Comparison of ENCODE assay signal across 1 cellular context in the genomic region with DNA sequence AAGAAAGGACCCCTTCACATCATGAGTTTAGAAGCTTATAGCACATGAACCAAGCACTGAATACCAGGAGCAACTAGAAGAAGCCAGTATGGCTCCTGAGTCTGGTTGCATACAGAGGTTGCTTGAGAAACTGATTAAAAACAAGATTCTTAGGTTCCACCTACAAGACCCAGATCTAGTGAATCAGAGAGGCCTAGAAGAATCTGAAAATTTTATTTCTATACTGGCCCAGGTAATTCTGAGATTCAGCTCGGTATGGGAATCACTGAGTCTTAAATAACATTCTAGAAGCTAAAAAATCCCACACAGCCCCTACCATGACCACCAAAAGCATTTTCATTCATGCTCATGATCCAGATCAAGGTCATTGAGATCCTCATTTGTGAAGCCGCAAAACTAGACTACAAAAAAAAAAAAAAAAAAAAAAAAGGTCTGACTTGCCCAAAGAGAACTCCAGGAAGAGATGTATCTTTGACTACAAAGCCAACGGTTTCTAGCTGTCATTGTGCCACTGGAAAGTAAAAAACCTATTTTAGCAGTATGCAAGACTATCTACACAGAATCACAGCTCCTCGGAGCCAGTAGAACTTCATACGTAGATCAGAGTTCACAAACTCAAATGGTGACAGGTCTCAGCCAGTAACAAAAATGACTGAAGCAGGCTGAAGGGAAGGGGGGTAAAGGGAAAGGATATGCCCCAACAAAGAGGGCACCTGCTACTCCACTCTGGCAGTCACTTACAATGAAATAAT.
TF ChIP-seq lines count a peak whose summit lies in the region.

No MANE protein-coding gene starts in this region.

TF ChIP-seq in GM23338, 12 proteins besides CTCF, POLR2A, EP300 and RAD21 (continued from another document):
- TF ChIP-seq, protein P1, sequence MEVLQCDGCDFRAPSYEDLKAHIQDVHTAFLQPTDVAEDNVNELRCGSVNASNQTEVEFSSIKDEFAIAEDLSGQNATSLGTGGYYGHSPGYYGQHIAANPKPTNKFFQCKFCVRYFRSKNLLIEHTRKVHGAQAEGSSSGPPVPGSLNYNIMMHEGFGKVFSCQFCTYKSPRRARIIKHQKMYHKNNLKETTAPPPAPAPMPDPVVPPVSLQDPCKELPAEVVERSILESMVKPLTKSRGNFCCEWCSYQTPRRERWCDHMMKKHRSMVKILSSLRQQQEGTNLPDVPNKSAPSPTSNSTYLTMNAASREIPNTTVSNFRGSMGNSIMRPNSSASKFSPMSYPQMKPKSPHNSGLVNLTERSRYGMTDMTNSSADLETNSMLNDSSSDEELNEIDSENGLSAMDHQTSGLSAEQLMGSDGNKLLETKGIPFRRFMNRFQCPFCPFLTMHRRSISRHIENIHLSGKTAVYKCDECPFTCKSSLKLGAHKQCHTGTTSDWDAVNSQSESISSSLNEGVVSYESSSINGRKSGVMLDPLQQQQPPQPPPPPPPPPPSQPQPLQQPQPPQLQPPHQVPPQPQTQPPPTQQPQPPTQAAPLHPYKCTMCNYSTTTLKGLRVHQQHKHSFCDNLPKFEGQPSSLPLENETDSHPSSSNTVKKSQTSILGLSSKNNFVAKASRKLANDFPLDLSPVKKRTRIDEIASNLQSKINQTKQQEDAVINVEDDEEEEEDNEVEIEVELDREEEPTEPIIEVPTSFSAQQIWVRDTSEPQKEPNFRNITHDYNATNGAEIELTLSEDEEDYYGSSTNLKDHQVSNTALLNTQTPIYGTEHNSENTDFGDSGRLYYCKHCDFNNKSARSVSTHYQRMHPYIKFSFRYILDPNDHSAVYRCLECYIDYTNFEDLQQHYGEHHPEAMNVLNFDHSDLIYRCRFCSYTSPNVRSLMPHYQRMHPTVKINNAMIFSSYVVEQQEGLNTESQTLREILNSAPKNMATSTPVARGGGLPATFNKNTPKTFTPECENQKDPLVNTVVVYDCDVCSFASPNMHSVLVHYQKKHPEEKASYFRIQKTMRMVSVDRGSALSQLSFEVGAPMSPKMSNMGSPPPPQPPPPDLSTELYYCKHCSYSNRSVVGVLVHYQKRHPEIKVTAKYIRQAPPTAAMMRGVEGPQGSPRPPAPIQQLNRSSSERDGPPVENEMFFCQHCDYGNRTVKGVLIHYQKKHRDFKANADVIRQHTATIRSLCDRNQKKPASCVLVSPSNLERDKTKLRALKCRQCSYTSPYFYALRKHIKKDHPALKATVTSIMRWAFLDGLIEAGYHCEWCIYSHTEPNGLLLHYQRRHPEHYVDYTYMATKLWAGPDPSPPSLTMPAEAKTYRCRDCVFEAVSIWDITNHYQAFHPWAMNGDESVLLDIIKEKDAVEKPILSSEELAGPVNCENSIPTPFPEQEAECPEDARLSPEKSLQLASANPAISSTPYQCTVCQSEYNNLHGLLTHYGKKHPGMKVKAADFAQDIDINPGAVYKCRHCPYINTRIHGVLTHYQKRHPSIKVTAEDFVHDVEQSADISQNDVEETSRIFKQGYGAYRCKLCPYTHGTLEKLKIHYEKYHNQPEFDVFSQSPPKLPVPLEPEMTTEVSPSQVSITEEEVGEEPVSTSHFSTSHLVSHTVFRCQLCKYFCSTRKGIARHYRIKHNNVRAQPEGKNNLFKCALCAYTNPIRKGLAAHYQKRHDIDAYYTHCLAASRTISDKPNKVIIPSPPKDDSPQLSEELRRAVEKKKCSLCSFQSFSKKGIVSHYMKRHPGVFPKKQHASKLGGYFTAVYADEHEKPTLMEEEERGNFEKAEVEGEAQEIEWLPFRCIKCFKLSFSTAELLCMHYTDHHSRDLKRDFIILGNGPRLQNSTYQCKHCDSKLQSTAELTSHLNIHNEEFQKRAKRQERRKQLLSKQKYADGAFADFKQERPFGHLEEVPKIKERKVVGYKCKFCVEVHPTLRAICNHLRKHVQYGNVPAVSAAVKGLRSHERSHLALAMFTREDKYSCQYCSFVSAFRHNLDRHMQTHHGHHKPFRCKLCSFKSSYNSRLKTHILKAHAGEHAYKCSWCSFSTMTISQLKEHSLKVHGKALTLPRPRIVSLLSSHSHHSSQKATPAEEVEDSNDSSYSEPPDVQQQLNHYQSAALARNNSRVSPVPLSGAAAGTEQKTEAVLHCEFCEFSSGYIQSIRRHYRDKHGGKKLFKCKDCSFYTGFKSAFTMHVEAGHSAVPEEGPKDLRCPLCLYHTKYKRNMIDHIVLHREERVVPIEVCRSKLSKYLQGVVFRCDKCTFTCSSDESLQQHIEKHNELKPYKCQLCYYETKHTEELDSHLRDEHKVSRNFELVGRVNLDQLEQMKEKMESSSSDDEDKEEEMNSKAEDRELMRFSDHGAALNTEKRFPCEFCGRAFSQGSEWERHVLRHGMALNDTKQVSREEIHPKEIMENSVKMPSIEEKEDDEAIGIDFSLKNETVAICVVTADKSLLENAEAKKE (CRISPR knock-in tag; IDR thresholded peaks at IDR 0.05): no peak
- TF ChIP-seq, protein P2, sequence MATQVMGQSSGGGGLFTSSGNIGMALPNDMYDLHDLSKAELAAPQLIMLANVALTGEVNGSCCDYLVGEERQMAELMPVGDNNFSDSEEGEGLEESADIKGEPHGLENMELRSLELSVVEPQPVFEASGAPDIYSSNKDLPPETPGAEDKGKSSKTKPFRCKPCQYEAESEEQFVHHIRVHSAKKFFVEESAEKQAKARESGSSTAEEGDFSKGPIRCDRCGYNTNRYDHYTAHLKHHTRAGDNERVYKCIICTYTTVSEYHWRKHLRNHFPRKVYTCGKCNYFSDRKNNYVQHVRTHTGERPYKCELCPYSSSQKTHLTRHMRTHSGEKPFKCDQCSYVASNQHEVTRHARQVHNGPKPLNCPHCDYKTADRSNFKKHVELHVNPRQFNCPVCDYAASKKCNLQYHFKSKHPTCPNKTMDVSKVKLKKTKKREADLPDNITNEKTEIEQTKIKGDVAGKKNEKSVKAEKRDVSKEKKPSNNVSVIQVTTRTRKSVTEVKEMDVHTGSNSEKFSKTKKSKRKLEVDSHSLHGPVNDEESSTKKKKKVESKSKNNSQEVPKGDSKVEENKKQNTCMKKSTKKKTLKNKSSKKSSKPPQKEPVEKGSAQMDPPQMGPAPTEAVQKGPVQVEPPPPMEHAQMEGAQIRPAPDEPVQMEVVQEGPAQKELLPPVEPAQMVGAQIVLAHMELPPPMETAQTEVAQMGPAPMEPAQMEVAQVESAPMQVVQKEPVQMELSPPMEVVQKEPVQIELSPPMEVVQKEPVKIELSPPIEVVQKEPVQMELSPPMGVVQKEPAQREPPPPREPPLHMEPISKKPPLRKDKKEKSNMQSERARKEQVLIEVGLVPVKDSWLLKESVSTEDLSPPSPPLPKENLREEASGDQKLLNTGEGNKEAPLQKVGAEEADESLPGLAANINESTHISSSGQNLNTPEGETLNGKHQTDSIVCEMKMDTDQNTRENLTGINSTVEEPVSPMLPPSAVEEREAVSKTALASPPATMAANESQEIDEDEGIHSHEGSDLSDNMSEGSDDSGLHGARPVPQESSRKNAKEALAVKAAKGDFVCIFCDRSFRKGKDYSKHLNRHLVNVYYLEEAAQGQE (IDR thresholded peaks at IDR 0.05; ENCODE audit: unreplicated experiment): no peak
TF ChIP-seq in GM23338: peak in this region for 0.
